Comparison of ENCODE assay signal across 32 cellular contexts in the genomic region with DNA sequence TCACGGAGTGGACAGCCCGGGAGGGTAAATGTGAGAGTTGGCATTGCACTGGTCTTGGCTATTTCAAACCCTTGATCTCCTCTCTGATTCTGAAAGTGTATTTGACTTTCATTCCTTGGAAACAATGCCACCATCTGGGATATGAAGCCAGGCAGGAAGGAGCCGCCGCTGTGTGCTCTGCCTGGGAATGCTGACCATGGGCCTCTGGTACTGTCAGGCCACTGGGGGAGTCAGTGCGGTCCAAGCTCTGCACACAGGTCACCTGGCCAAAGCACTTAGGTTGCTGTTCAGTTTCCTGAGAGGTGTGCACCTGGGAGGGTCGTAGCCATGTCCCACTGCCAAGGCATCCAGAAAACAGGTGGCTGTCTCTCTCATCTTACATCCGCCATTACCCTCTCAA.
"Had no signal": no experiment of that assay in that cellular context is flagged by ENCODE, and none has a peak within 500 bp of the region (broad histone marks: within the 10 kb centered on the region; RNA-seq: fewer than 3 reads in every experiment).

No MANE protein-coding gene starts in this region.

- H3K27ac ChIP-seq: adrenal gland, body of pancreas, breast epithelium, Peyer's patch, VCaP had no signal

- H3K9me3 ChIP-seq: adrenal gland, body of pancreas, breast epithelium, Peyer's patch had no signal

- H3K36me3 Mint-ChIP-seq: activated CD4-positive, alpha-beta memory T cell treated with anti-CD3 and anti-CD28 coated beads for 36 hours; activated naive CD4-positive, alpha-beta T cell treated with anti-CD3 and anti-CD28 coated beads, Interleukin-2, amount 50 U/mL, for 72 hours had no signal

- H3K4me1 Mint-ChIP-seq: activated B cell treated with CpG ODN at 0.5 μM for 24 hours; activated T-helper 17 cell treated with anti-CD3 and anti-CD28 coated beads, Interleukin-2, amount 50 U/mL, for 72 hours had no signal

- H3K27ac Mint-ChIP-seq: activated B cell treated with CpG ODN at 0.5 μM for 24 hours; activated CD4-positive, alpha-beta memory T cell treated with anti-CD3 and anti-CD28 coated beads for 36 hours; activated naive CD4-positive, alpha-beta T cell treated with anti-CD3 and anti-CD28 coated beads for 36 hours; activated naive CD4-positive, alpha-beta T cell treated with anti-CD3 and anti-CD28 coated beads, Interleukin-2, amount 50 U/mL, for 72 hours; activated T-cell treated with anti-CD3 and anti-CD28 coated beads, Interleukin-2, amount 50 U/mL, for 72 hours; activated T-helper 17 cell treated with anti-CD3 and anti-CD28 coated beads, Interleukin-2, amount 50 U/mL, for 72 hours had no signal

- H3K36me3 ChIP-seq: adrenal gland, breast epithelium, Peyer's patch had no signal

- H3K27me3 ChIP-seq: adrenal gland, body of pancreas, breast epithelium, Peyer's patch had no signal

- H3K4me3 Mint-ChIP-seq: activated B cell treated with CpG ODN at 0.5 μM for 24 hours; activated CD4-positive, alpha-beta memory T cell treated with anti-CD3 and anti-CD28 coated beads for 36 hours; activated naive CD4-positive, alpha-beta T cell treated with anti-CD3 and anti-CD28 coated beads for 36 hours; activated T-cell treated with anti-CD3 and anti-CD28 coated beads, Interleukin-2, amount 50 U/mL, for 72 hours; activated T-helper 17 cell treated with anti-CD3 and anti-CD28 coated beads, Interleukin-2, amount 50 U/mL, for 72 hours had no signal

- H3K9me3 Mint-ChIP-seq: activated B cell treated with CpG ODN at 0.5 μM for 24 hours; activated CD4-positive, alpha-beta memory T cell treated with anti-CD3 and anti-CD28 coated beads for 36 hours; activated naive CD4-positive, alpha-beta T cell treated with anti-CD3 and anti-CD28 coated beads for 36 hours; activated naive CD4-positive, alpha-beta T cell treated with anti-CD3 and anti-CD28 coated beads, Interleukin-2, amount 50 U/mL, for 72 hours; activated T-cell treated with anti-CD3 and anti-CD28 coated beads, Interleukin-2, amount 50 U/mL, for 72 hours; activated T-helper 17 cell treated with anti-CD3 and anti-CD28 coated beads, Interleukin-2, amount 50 U/mL, for 72 hours had no signal

- H3K4me1 ChIP-seq: body of pancreas, breast epithelium had no signal

- H3K27me3 Mint-ChIP-seq: activated B cell treated with CpG ODN at 0.5 μM for 24 hours had no signal

- DNase-seq: activated B cell treated with CpG ODN at 0.5 μM for 24 hours; activated CD4-positive, alpha-beta memory T cell treated with anti-CD3 and anti-CD28 coated beads for 36 hours; activated CD4-positive, alpha-beta T cell treated with anti-CD3 and anti-CD28 coated beads for 4 hours; activated CD4-positive, alpha-beta T cell treated with anti-CD3 and anti-CD28 coated beads, Interleukin-2, amount 50 U/mL, for 1 hour; activated CD4-positive, CD25-positive, alpha-beta regulatory T cell treated with anti-CD3 and anti-CD28 coated beads, Interleukin-2, amount 50 U/mL, for 72 hours; activated gamma-delta T cell treated with Interleukin-2 at 50 U/mL for 16 hours; activated naive CD4-positive, alpha-beta T cell treated with anti-CD3 and anti-CD28 coated beads for 36 hours; activated T-cell treated with anti-CD3 and anti-CD28 coated beads, Interleukin-2, amount 50 U/mL, for 1 hour; activated T-cell treated with anti-CD3 and anti-CD28 coated beads, Interleukin-2, amount 50 U/mL, for 72 hours; body of pancreas; central memory CD4-positive, alpha-beta T cell; Karpas-422; KBM-7; NCI-H1105; NCI-H1417 treated with DMSO at 0.1 percent for 48 hours; NCI-H1930; NCI-H2081 treated with DMSO at 0.1 percent for 48 hours; NCI-H345; NCI-H524 treated with DMSO at 0.1 percent for 48 hours; PC-3; Peyer's patch; RPMI8226; SIG-M5; T-helper 1 cell; T-helper 2 cell; T-helper 9 cell had no signal

- H3K4me3 ChIP-seq: adrenal gland, body of pancreas, breast epithelium, Peyer's patch had no signal

- ATAC-seq: activated naive CD4-positive, alpha-beta T cell treated with anti-CD3 and anti-CD28 coated beads, Interleukin-2, amount 50 U/mL, for 72 hours; activated T-cell treated with anti-CD3 and anti-CD28 coated beads, Interleukin-2, amount 50 U/mL, for 72 hours; activated T-helper 17 cell treated with anti-CD3 and anti-CD28 coated beads, Interleukin-2, amount 50 U/mL, for 72 hours; body of pancreas; PC-3; SK-N-SH treated with all-trans-retinoic acid at 6 μM for 48 hours had no signal
